8 cellular contexts compared by ENCODE assay signal in genomic region chr6:29653452-29654038, GRCh38. TPM values are rescaled to one million over a fixed set of nuclear protein-coding genes. Genes with fewer than 3 reads are reported as not detected.
A peak's percentile ranks its signal among the peaks of the same experiment; 100 is the strongest.
DNase-seq lines count a peak whose midpoint lies in the region; ATAC-seq, FAIRE-seq and TF ChIP-seq lines count a peak whose summit lies in the region.

No MANE protein-coding gene starts in this region.

- FAIRE-seq in TTC549 (lab: Jason Lieb, UNC) (peak; percentile 59), endothelial cell of umbilical vein (lab: Jason Lieb, UNC) (peak; percentile 77)

- H3K27me3 ChIP-seq in AG04450 (ENCODE audit: control insufficient read depth, insufficient read depth, low read length) (peaks cover 8% of the 10 kb centered on the region), endothelial cell of umbilical vein (ENCODE audit: control insufficient read depth in 2 of 2, insufficient read depth in 2 of 2, low read length in 2 of 2) (peaks cover 16 to 23% of the 10 kb centered on the region in 2 experiments)

- dilution Hi-C loops in endothelial cell of umbilical vein (cut with MboI; ENCODE audit: extremely low pct_ligation_motif_present, low sequenced_read_pairs): no loop called here

- no peak overlapping the region for H3K4me2 ChIP-seq in endothelial cell of umbilical vein (ENCODE audit: insufficient read depth, low read length)

- H3K79me2 ChIP-seq in endothelial cell of umbilical vein (ENCODE audit: control insufficient read depth, insufficient read depth, low read length): no peaks in the 10 kb centered on the region

- peak; percentile 77 for TF ChIP-seq CTCF in AG04450 (IDR thresholded peaks at IDR 0.05; ENCODE audit: low read depth, low read length)
- peak; percentile 72 for TF ChIP-seq CTCF in GM12872 (IDR thresholded peaks at IDR 0.05; ENCODE audit: insufficient read depth, low read depth, low read length)
- TF ChIP-seq CTCF in endothelial cell of umbilical vein (IDR thresholded peaks at IDR 0.05; ENCODE audit: extremely low read depth in 1 of 2, insufficient read depth in 1 of 2, low read depth in 1 of 2, low read length in 2 of 2): peak; percentile 57 to 68
- peak; percentile 76 to 83 (median 79) for TF ChIP-seq CTCF in nephron (IDR thresholded peaks at IDR 0.05; ENCODE audit: unreplicated experiment in 3 of 3)

- no peak for ATAC-seq in GM18907 (IDR thresholded peaks at IDR 0.05; ENCODE audit: unreplicated experiment)

- peaks cover 4% of the 10 kb centered on the region for H3K4me1 ChIP-seq in endothelial cell of umbilical vein (ENCODE audit: control insufficient read depth, extremely low read depth, insufficient read depth, low read length)

- H3K9ac ChIP-seq in endothelial cell of umbilical vein (replicated peaks; ENCODE audit: extremely low read depth, insufficient read depth, low read length): no peak overlapping the region

- H4K20me1 ChIP-seq in endothelial cell of umbilical vein (replicated peaks; ENCODE audit: control insufficient read depth, extremely low read depth, insufficient read depth, low read length): no peaks in the 10 kb centered on the region

- peaks cover 15% of the 10 kb centered on the region for H3K4me1 Mint-ChIP-seq in nephron

- peaks cover 19% of the 10 kb centered on the region for H3K27me3 Mint-ChIP-seq in nephron (ENCODE audit: low read depth)

- H3K4me3 ChIP-seq in AG04450 (ENCODE audit: low read depth, low read length): no peak overlapping the region
- H3K4me3 ChIP-seq in endothelial cell of umbilical vein (replicated peaks in 1 of 3; ENCODE audit: insufficient read depth in 1 of 3, low read depth in 1 of 3, low read length in 3 of 3): no peak overlapping the region

- no TSS peak for BruUV-seq in endothelial cell of umbilical vein (replicated peaks; lab: Mats Ljungman, UMichigan)

- no peak overlapping the region for H3K4me3 Mint-ChIP-seq in nephron

- H3K27ac ChIP-seq in AG04450 (ENCODE audit: low read depth, low read length): no peak overlapping the region
- no peak overlapping the region for H3K27ac ChIP-seq in endothelial cell of umbilical vein (ENCODE audit: insufficient read depth, low read depth, low read length)

- TF ChIP-seq POLR2A in endothelial cell of umbilical vein (IDR thresholded peaks at IDR 0.05; ENCODE audit: low read depth, low read length): no peak

- no peak overlapping the region for H3K27ac Mint-ChIP-seq in nephron

- no peaks in the 10 kb centered on the region for H3K9me1 ChIP-seq in endothelial cell of umbilical vein (replicated peaks; ENCODE audit: control insufficient read depth, extremely low read depth, insufficient read depth, low read length)

- H3K36me3 Mint-ChIP-seq in nephron (ENCODE audit: low read depth): no peaks in the 10 kb centered on the region

- H3K36me3 ChIP-seq in endothelial cell of umbilical vein (ENCODE audit: control insufficient read depth in 2 of 2, extremely low read depth in 1 of 2, insufficient read depth in 2 of 2, low read length in 2 of 2): no peaks in the 10 kb centered on the region

- intact Hi-C loops in endothelial cell of umbilical vein (cut with micrococcal nuclease): no loop called here

- no peaks in the 10 kb centered on the region for H3K9me3 ChIP-seq in AG04450 (ENCODE audit: control insufficient read depth, insufficient read depth, low read length)
- no peaks in the 10 kb centered on the region for H3K9me3 ChIP-seq in endothelial cell of umbilical vein (replicated peaks; ENCODE audit: control insufficient read depth, insufficient read depth, low read length)

- CTCF ChIA-PET in AG04450 (lab: Charles Lee) (interaction anchor here (0.6 to 9.0 kb wide), 71 partner anchors 10 to 1881 kb away, joined by 3 to 281 read pairs (median 5); partner anchors contain the start of genes GABBR1, OR11A1, OR2H1 and POLR1H), endothelial cell of umbilical vein (lab: Charles Lee) (interaction anchor here (0.6 to 3.5 kb wide), 45 partner anchors 9 to 581 kb away, joined by 3 to 84 read pairs (median 6); partner anchors contain the start of genes GABBR1, POLR1H and ZFP57)

- H2AFZ ChIP-seq in endothelial cell of umbilical vein (ENCODE audit: low read depth, low read length): no peak overlapping the region

- no peaks in the 10 kb centered on the region for H3K9me3 Mint-ChIP-seq in nephron

- POLR2A ChIA-PET in AG04450 (lab: Yijun Ruan, JAX) (no interaction called here), endothelial cell of umbilical vein (lab: Charles Lee) (no interaction called here)

- peak; percentile 57 for DNase-seq in AG04450 (ENCODE audit: low read depth, low spot score)
- peak; percentile 28 for DNase-seq in NCI-H2107 treated with DMSO at 0.1 percent for 48 hours (lab: John Stamatoyannopoulos, UW; ENCODE audit: unreplicated experiment)
- peak; percentile 66 for DNase-seq in endothelial cell of umbilical vein (ENCODE audit: low read depth, low spot score)
- no peak for DNase-seq in HK-2 (ENCODE audit: unreplicated experiment)

TF ChIP-seq in endothelial cell of umbilical vein, 7 proteins besides CTCF, POLR2A, EP300 and RAD21:
- TF ChIP-seq MYC (IDR thresholded peaks at IDR 0.05; ENCODE audit: low read depth, low read length) (no peak), JUN (IDR thresholded peaks at IDR 0.05; ENCODE audit: borderline replicate concordance, insufficient read depth, insufficient read length, low read depth) (no peak), FOS (IDR thresholded peaks at IDR 0.05; ENCODE audit: borderline replicate concordance, insufficient read depth, low read length) (no peak), EZH2 (IDR thresholded peaks at IDR 0.05; ENCODE audit: borderline replicate concordance, low read depth, low read length, severe bottlenecking) (no peak), GATA2 (IDR thresholded peaks at IDR 0.05; ENCODE audit: insufficient read depth, insufficient read length, low read depth, low read length) (no peak), POLR2AphosphoS5 (IDR thresholded peaks at IDR 0.05; ENCODE audit: insufficient read depth, low read depth, low read length) (no peak)
- TF ChIP-seq, protein P1, sequence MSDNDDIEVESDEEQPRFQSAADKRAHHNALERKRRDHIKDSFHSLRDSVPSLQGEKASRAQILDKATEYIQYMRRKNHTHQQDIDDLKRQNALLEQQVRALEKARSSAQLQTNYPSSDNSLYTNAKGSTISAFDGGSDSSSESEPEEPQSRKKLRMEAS (IDR thresholded peaks at IDR 0.05; ENCODE audit: insufficient read depth, insufficient read length): no peak

RNA-seq across cellular contexts. Expression of gene MOG, which starts 3.3 kb away (rescaled TPM):
- not detected in 2 replicates for polyA plus RNA-seq in AG04450 (2011; rRNA removed)
- not detected in 2 replicates for polyA minus RNA-seq in AG04450 (2011; rRNA and poly(A)+ RNA removed)
- not detected in 2 replicates for total RNA-seq in endothelial cell of umbilical vein
- polyA plus RNA-seq in endothelial cell of umbilical vein: not detected in 2 replicates
- not detected in 2 replicates for polyA plus RNA-seq in endothelial cell of umbilical vein (2011; cell fraction: cytosol; rRNA removed)
- not detected in 2 replicates for polyA plus RNA-seq in endothelial cell of umbilical vein (2011; cell fraction: nucleus; rRNA removed)
- polyA plus RNA-seq in endothelial cell of umbilical vein (2012): not detected in 2 replicates
- polyA minus RNA-seq in endothelial cell of umbilical vein: not detected in 2 replicates
- polyA minus RNA-seq in endothelial cell of umbilical vein (2011; cell fraction: cytosol; rRNA and poly(A)+ RNA removed): not detected
- polyA minus RNA-seq in endothelial cell of umbilical vein (2011; cell fraction: nucleus; rRNA and poly(A)+ RNA removed): not detected in 2 replicates

RNA-seq across cellular contexts. Expression of gene GABBR1, which starts 20.6 kb away (rescaled TPM):
- polyA plus RNA-seq in AG04450 (2011; rRNA removed) (14.6 and 16.5 TPM in 2 replicates), endothelial cell of umbilical vein (43.6 and 53.1 TPM in 2 replicates)
- polyA minus RNA-seq in AG04450 (2011; rRNA and poly(A)+ RNA removed): 21.2 and 24.3 TPM in 2 replicates
- 50.8 and 52.1 TPM in 2 replicates for total RNA-seq in endothelial cell of umbilical vein
- 6.9 and 8.4 TPM in 2 replicates for polyA plus RNA-seq in endothelial cell of umbilical vein (2011; cell fraction: cytosol; rRNA removed)
- 224 and 260 TPM in 2 replicates for polyA plus RNA-seq in endothelial cell of umbilical vein (2011; cell fraction: nucleus; rRNA removed)
- 25.6 and 33.6 TPM in 2 replicates for polyA plus RNA-seq in endothelial cell of umbilical vein (2012)
- polyA minus RNA-seq in endothelial cell of umbilical vein: 44.5 and 53.6 TPM in 2 replicates
- polyA minus RNA-seq in endothelial cell of umbilical vein (2011; cell fraction: cytosol; rRNA and poly(A)+ RNA removed): 1.5 TPM
- polyA minus RNA-seq in endothelial cell of umbilical vein (2011; cell fraction: nucleus; rRNA and poly(A)+ RNA removed): 64.6 and 69.9 TPM in 2 replicates

RNA-seq across cellular contexts. Expression of gene ZFP57, which starts 27.4 kb away (rescaled TPM):
- polyA plus RNA-seq in AG04450 (2011; rRNA removed) (not detected in 2 replicates), endothelial cell of umbilical vein (0.07 TPM in 1 of 2 replicates, not detected in the other)
- polyA minus RNA-seq in AG04450 (2011; rRNA and poly(A)+ RNA removed): not detected in 2 replicates
- not detected in 2 replicates for total RNA-seq in endothelial cell of umbilical vein
- polyA plus RNA-seq in endothelial cell of umbilical vein (2011; cell fraction: cytosol; rRNA removed): not detected in 2 replicates
- polyA plus RNA-seq in endothelial cell of umbilical vein (2011; cell fraction: nucleus; rRNA removed): not detected in 2 replicates
- not detected in 2 replicates for polyA plus RNA-seq in endothelial cell of umbilical vein (2012)
- polyA minus RNA-seq in endothelial cell of umbilical vein: not detected in 2 replicates
- polyA minus RNA-seq in endothelial cell of umbilical vein (2011; cell fraction: cytosol; rRNA and poly(A)+ RNA removed): not detected
- not detected in 2 replicates for polyA minus RNA-seq in endothelial cell of umbilical vein (2011; cell fraction: nucleus; rRNA and poly(A)+ RNA removed)
